ENCODE assay signal across 11 cellular contexts in genomic region chr6:136031982-136032381, GRCh38.
DNase-seq lines count a peak whose midpoint lies in the region; ATAC-seq and FAIRE-seq lines count a peak whose summit lies in the region.
"Had no signal": no experiment of that assay in that cellular context is flagged by ENCODE, and none has a peak within 500 bp of the region (broad histone marks: within the 10 kb centered on the region; RNA-seq: fewer than 3 reads in every experiment).

No MANE protein-coding gene starts in this region.

- no peak overlapping the region for H3K27ac Mint-ChIP-seq in stimulated activated memory B cell treated with anti-CD40 and anti-IgM and Interleukin-4, amounts not matched to agents 10 μg/mL and 1 μg/mL and 100 μg/mL, for 72 hours
- H3K27ac Mint-ChIP-seq: CD4-positive, CD25-positive, alpha-beta regulatory T cell; IgD-negative memory B cell had no signal

- H3K4me1 Mint-ChIP-seq in stimulated activated memory B cell treated with anti-CD40 and anti-IgM and Interleukin-4, amounts not matched to agents 10 μg/mL and 1 μg/mL and 100 μg/mL, for 72 hours: no peaks in the 10 kb centered on the region
- H3K4me1 Mint-ChIP-seq: IgD-negative memory B cell had no signal

- H3K9me3 Mint-ChIP-seq in stimulated activated memory B cell treated with anti-CD40 and anti-IgM and Interleukin-4, amounts not matched to agents 10 μg/mL and 1 μg/mL and 100 μg/mL, for 72 hours: no peaks in the 10 kb centered on the region
- H3K9me3 Mint-ChIP-seq: CD4-positive, CD25-positive, alpha-beta regulatory T cell; IgD-negative memory B cell had no signal

- no peaks in the 10 kb centered on the region for H3K36me3 Mint-ChIP-seq in stimulated activated memory B cell treated with anti-CD40 and anti-IgM and Interleukin-4, amounts not matched to agents 10 μg/mL and 1 μg/mL and 100 μg/mL, for 72 hours
- H3K36me3 Mint-ChIP-seq: CD4-positive, CD25-positive, alpha-beta regulatory T cell; IgD-negative memory B cell had no signal

- no peak for FAIRE-seq in small intestine (lab: Jason Lieb, UNC)

- H3K36me3 ChIP-seq in small intestine (ENCODE audit: control insufficient read depth in 2 of 2, insufficient read depth in 2 of 2, low read length in 2 of 2): no peaks in the 10 kb centered on the region
- H3K36me3 ChIP-seq: thoracic aorta had no signal

- no peaks in the 10 kb centered on the region for H3K27me3 ChIP-seq in small intestine (ENCODE audit: control insufficient read depth in 2 of 2, insufficient read depth in 2 of 2, low read length in 2 of 2)

- H3K4me3 ChIP-seq in small intestine (ENCODE audit: low read depth in 1 of 2, low read length in 2 of 2): no peak overlapping the region
- H3K4me3 ChIP-seq: thoracic aorta had no signal

- H3K4me1 ChIP-seq in small intestine (ENCODE audit: control insufficient read depth in 2 of 2, insufficient read depth in 1 of 2, low read depth in 1 of 2, low read length in 1 of 2): no peaks in the 10 kb centered on the region

- DNase-seq in NCI-H526 (lab: John Stamatoyannopoulos, UW) (peak; percentile 12 to 60), NCI-H526 treated with DMSO at 0.1 percent for 48 hours (lab: John Stamatoyannopoulos, UW) (no peak), NCI-H1105 treated with DMSO at 0.1 percent for 48 hours (lab: John Stamatoyannopoulos, UW) (peak; percentile 28), small intestine (peak; percentile 5), NCI-H128 (lab: John Stamatoyannopoulos, UW; ENCODE audit: unreplicated experiment) (no peak)

- no peak overlapping the region for H3K27ac ChIP-seq in small intestine (ENCODE audit: low read depth in 1 of 2, low read length in 1 of 2)
- H3K27ac ChIP-seq: thoracic aorta had no signal

- peak; percentile 31 for ATAC-seq in esophagus mucosa
- no peak for ATAC-seq in HG02938 (IDR thresholded peaks at IDR 0.05; ENCODE audit: unreplicated experiment)
- no peak for ATAC-seq in stimulated activated memory B cell treated with anti-CD40 and anti-IgM and Interleukin-4, amounts not matched to agents 10 μg/mL and 1 μg/mL and 100 μg/mL, for 72 hours

- H3K4me3 Mint-ChIP-seq in stimulated activated memory B cell treated with anti-CD40 and anti-IgM and Interleukin-4, amounts not matched to agents 10 μg/mL and 1 μg/mL and 100 μg/mL, for 72 hours: no peak overlapping the region
- H3K4me3 Mint-ChIP-seq: CD4-positive, CD25-positive, alpha-beta regulatory T cell; IgD-negative memory B cell had no signal

- H3K9me3 ChIP-seq in small intestine (ENCODE audit: control insufficient read depth, low read depth): no peaks in the 10 kb centered on the region
- H3K9me3 ChIP-seq: thoracic aorta had no signal

- no peaks in the 10 kb centered on the region for H3K27me3 Mint-ChIP-seq in stimulated activated memory B cell treated with anti-CD40 and anti-IgM and Interleukin-4, amounts not matched to agents 10 μg/mL and 1 μg/mL and 100 μg/mL, for 72 hours

Comparison
In these comparisons a context has a peak if more than half of its experiments do, and no peak if none do; other contexts are left out.
1. DNase-seq: peak in NCI-H526 (2 of 2), NCI-H1105 treated with DMSO at 0.1 percent for 48 hours (single experiment) and small intestine (single experiment); none in NCI-H526 treated with DMSO at 0.1 percent for 48 hours (single experiment) and NCI-H128 (single experiment).